Comparison of ENCODE assay signal across 8 cellular contexts in the genomic region with DNA sequence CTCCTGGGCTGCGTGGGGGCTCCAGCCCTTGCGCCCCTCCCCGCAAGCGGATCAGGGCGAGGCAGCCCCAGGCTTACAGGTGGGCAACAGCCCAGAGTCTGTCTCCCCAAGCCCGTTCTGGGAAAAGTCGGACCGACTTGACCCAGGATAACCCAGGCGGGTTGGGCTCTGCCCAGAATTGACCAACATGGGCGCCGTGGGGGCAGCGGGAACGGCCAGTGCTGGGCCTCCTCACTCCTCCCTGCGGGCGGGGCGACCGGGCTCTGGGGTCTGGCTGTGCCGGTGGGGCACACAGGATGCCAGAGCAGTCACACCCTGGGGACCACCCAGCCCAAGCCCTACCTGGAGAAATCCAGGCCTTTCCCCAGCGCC. TPM values are rescaled to one million over a fixed set of nuclear protein-coding genes. Genes with fewer than 3 reads are reported as not detected.
DNase-seq lines count a peak whose midpoint lies in the region; ATAC-seq, FAIRE-seq and TF ChIP-seq lines count a peak whose summit lies in the region.

No MANE protein-coding gene starts in this region.

- no peak for ATAC-seq in HepG2
- ATAC-seq in activated CD8-positive, alpha-beta T cell treated with anti-CD3 and anti-CD28 coated beads, Interleukin-2, amount 10 ng/mL, durations not matched to agents 7 days and 5 days, result no peak

- no peak for TF ChIP-seq POLR2A in HepG2 (IDR thresholded peaks at IDR 0.05; ENCODE audit: insufficient read depth in 1 of 2, low read depth in 2 of 2, low read length in 2 of 2)

- BruUV-seq in HepG2 (replicated peaks; lab: Mats Ljungman, UMichigan), result no TSS peak

- peaks cover 14% of the 10 kb centered on the region; the same call in 1 of the 2 replicates for H3K4me1 ChIP-seq in HUES48 (ENCODE audit: control insufficient read depth, insufficient read depth, low read length)
- H3K4me1 ChIP-seq in HepG2 (ENCODE audit: insufficient read depth, low read length), result peaks cover 13% of the 10 kb centered on the region
- H3K4me1 ChIP-seq in stomach smooth muscle (ENCODE audit: control insufficient read depth, insufficient read depth, low read length), result peaks cover 58% of the 10 kb centered on the region

- no peaks in the 10 kb centered on the region for H3K36me3 ChIP-seq in HUES48 (ENCODE audit: control insufficient read depth, insufficient read depth, low read length)
- H3K36me3 ChIP-seq in HepG2 (replicated peaks in 1 of 2; ENCODE audit: control insufficient read depth in 1 of 2, insufficient read depth in 2 of 2, low read length in 2 of 2), result no peaks in the 10 kb centered on the region
- no peaks in the 10 kb centered on the region for H3K36me3 ChIP-seq in stomach smooth muscle (ENCODE audit: control insufficient read depth in 2 of 2, insufficient read depth in 2 of 2, low read length in 2 of 2)

- no peaks in the 10 kb centered on the region for H3K36me3 Mint-ChIP-seq in activated CD8-positive, alpha-beta T cell treated with anti-CD3 and anti-CD28 coated beads, Interleukin-2, amount 10 ng/mL, durations not matched to agents 7 days and 5 days (ENCODE audit: low read depth)
- no peaks in the 10 kb centered on the region for H3K36me3 Mint-ChIP-seq in activated T-helper 1 cell treated with anti-CD3 and anti-CD28 coated beads, Interleukin-12 subunit alpha, Interleukin-12 subunit beta, Interleukin-2, Interleukin-4 antibody, amounts not matched to agents 30 ng/mL and 10 ng/mL and 1 ng/mL, durations not matched to agents 14 hours and 24 hours and 36 hours (ENCODE audit: low read depth)

- WGBS in HepG2 (ENCODE audit: low lambda C conversion rate), result 60% methylated on average over 1 of the region's 19 CpGs

- H3K4me3 ChIP-seq in HUES48 (ENCODE audit: low read depth, low read length) (peak overlapping the region; percentile 68), HepG2 (replicated peaks in 1 of 3; ENCODE audit: insufficient read depth in 1 of 3, low read depth in 2 of 3, low read length in 3 of 3) (peak overlapping the region in 1 of 3 experiments; percentile 64; a peak in 2 of 6 replicates), stomach smooth muscle (ENCODE audit: low read length in 2 of 2) (peak overlapping the region; percentile 84 to 95)

- intact Hi-C loops in HepG2 (cut with micrococcal nuclease; ENCODE audit: unreplicated experiment), result no loop called here
- intact Hi-C loops in activated T-helper 1 cell treated with anti-CD3 and anti-CD28 coated beads, Interleukin-12 subunit alpha, Interleukin-12 subunit beta, Interleukin-2, Interleukin-4 antibody, amounts not matched to agents 30 ng/mL and 10 ng/mL and 1 ng/mL, durations not matched to agents 14 hours and 24 hours and 36 hours (cut with micrococcal nuclease), result no loop called here

- no peak for TF ChIP-seq CTCF in HepG2 (CRISPR knock-in tag; IDR thresholded peaks at IDR 0.05)

- H3K79me2 ChIP-seq in HepG2 (ENCODE audit: insufficient read depth, low read length), result no peaks in the 10 kb centered on the region

- TF ChIP-seq EP300 in HepG2 (IDR thresholded peaks at IDR 0.05; ENCODE audit: low read depth in 2 of 2, low read length in 2 of 2) (no peak), HepG2 (CRISPR knock-in tag; IDR thresholded peaks at IDR 0.05; ENCODE audit: borderline replicate concordance) (no peak)

- POLR2A ChIA-PET in HepG2 (lab: Yijun Ruan, JAX), result no interaction called here
- POLR2A ChIA-PET in activated CD8-positive, alpha-beta T cell treated with anti-CD3 and anti-CD28 coated beads, Interleukin-2, amount 10 ng/mL, durations not matched to agents 7 days and 5 days (lab: Charles Lee), result no interaction called here

- no peaks in the 10 kb centered on the region for H3K9me3 ChIP-seq in HUES48 (ENCODE audit: control insufficient read depth, insufficient read depth, low read length)
- no peaks in the 10 kb centered on the region for H3K9me3 ChIP-seq in HepG2 (ENCODE audit: low read length)
- no peaks in the 10 kb centered on the region for H3K9me3 ChIP-seq in stomach smooth muscle (ENCODE audit: control insufficient read depth in 2 of 2, low read length in 2 of 2)

- FAIRE-seq in HepG2 (lab: Jason Lieb, UNC), result no peak

- peaks cover 7% of the 10 kb centered on the region for H3K4me1 Mint-ChIP-seq in activated CD8-positive, alpha-beta T cell treated with anti-CD3 and anti-CD28 coated beads, Interleukin-2, amount 10 ng/mL, durations not matched to agents 7 days and 5 days (ENCODE audit: low read depth)
- H3K4me1 Mint-ChIP-seq in activated T-helper 1 cell treated with anti-CD3 and anti-CD28 coated beads, Interleukin-12 subunit alpha, Interleukin-12 subunit beta, Interleukin-2, Interleukin-4 antibody, amounts not matched to agents 30 ng/mL and 10 ng/mL and 1 ng/mL, durations not matched to agents 14 hours and 24 hours and 36 hours (ENCODE audit: low read depth), result peaks cover 16% of the 10 kb centered on the region

- no peak overlapping the region for H2AFZ ChIP-seq in HepG2 (ENCODE audit: low read length)

- in situ Hi-C loops in HepG2 (cut with HindIII; ENCODE audit: extremely low pct_ligation_motif_present, low pct_unique_long_range_greater_than_20kb), result no loop called here

- H3K27me3 ChIP-seq in HUES48 (ENCODE audit: control insufficient read depth, insufficient read depth, low read length) (peaks cover 33% of the 10 kb centered on the region), HepG2 (ENCODE audit: control insufficient read depth in 1 of 2, insufficient read depth in 2 of 2, low read length in 2 of 2) (peaks cover 4 to 39% of the 10 kb centered on the region in 2 experiments), stomach smooth muscle (ENCODE audit: control insufficient read depth in 1 of 2, insufficient read depth in 2 of 2, low read length in 2 of 2) (no peaks in the 10 kb centered on the region)

- no peaks in the 10 kb centered on the region for H4K20me1 ChIP-seq in HepG2 (ENCODE audit: insufficient read depth, low read length)

- H3K27ac ChIP-seq in HUES48 (ENCODE audit: low read depth, low read length), result no peak overlapping the region
- H3K27ac ChIP-seq in HepG2 (ENCODE audit: extremely low read length, insufficient read depth, low read length), result no peak overlapping the region
- peak overlapping the region; percentile 80 for H3K27ac ChIP-seq in stomach smooth muscle (ENCODE audit: low read length)

- no peak overlapping the region for H3K9ac ChIP-seq in HUES48 (ENCODE audit: low read depth, low read length)
- H3K9ac ChIP-seq in HepG2 (ENCODE audit: insufficient read depth, low read depth, low read length), result no peak overlapping the region
- H3K9ac ChIP-seq in stomach smooth muscle (ENCODE audit: low read length in 2 of 2), result peak overlapping the region; percentile 85 to 92

- no peak overlapping the region for H3K27ac Mint-ChIP-seq in activated CD8-positive, alpha-beta T cell treated with anti-CD3 and anti-CD28 coated beads, Interleukin-2, amount 10 ng/mL, durations not matched to agents 7 days and 5 days
- no peak overlapping the region for H3K27ac Mint-ChIP-seq in activated T-helper 1 cell treated with anti-CD3 and anti-CD28 coated beads, Interleukin-12 subunit alpha, Interleukin-12 subunit beta, Interleukin-2, Interleukin-4 antibody, amounts not matched to agents 30 ng/mL and 10 ng/mL and 1 ng/mL, durations not matched to agents 14 hours and 24 hours and 36 hours

- no peak for TF ChIP-seq RAD21 in HepG2 (CRISPR knock-in tag; IDR thresholded peaks at IDR 0.05)

- DNase-seq in cerebellum (ENCODE audit: low spot score) (peak; percentile 54), HepG2 (ENCODE audit: low spot score) (no peak)
- DNase-seq in activated CD8-positive, alpha-beta T cell treated with anti-CD3 and anti-CD28 coated beads, Interleukin-2, amount 10 ng/mL, durations not matched to agents 7 days and 5 days, result no peak
- DNase-seq in stimulated activated CD8-positive, alpha-beta memory T cell treated with anti-CD3 and anti-CD28 coated beads, Interleukin-4, amount 100 ng/mL, for 48 hours, result no peak
- DNase-seq in stimulated activated naive CD4-positive, alpha-beta T cell treated with Interleukin-2 at 50 U/mL for 16 hours (lab: John Stamatoyannopoulos, UW), result no peak
- DNase-seq in activated T-helper 1 cell treated with anti-CD3 and anti-CD28 coated beads, Interleukin-12 subunit alpha, Interleukin-12 subunit beta, Interleukin-2, Interleukin-4 antibody, amounts not matched to agents 30 ng/mL and 10 ng/mL and 1 ng/mL, durations not matched to agents 14 hours and 24 hours and 36 hours (ENCODE audit: low spot score), result no peak

- no peaks in the 10 kb centered on the region for H3K9me3 Mint-ChIP-seq in activated CD8-positive, alpha-beta T cell treated with anti-CD3 and anti-CD28 coated beads, Interleukin-2, amount 10 ng/mL, durations not matched to agents 7 days and 5 days (ENCODE audit: insufficient read depth)
- no peaks in the 10 kb centered on the region for H3K9me3 Mint-ChIP-seq in activated T-helper 1 cell treated with anti-CD3 and anti-CD28 coated beads, Interleukin-12 subunit alpha, Interleukin-12 subunit beta, Interleukin-2, Interleukin-4 antibody, amounts not matched to agents 30 ng/mL and 10 ng/mL and 1 ng/mL, durations not matched to agents 14 hours and 24 hours and 36 hours

- H3K27me3 Mint-ChIP-seq in activated CD8-positive, alpha-beta T cell treated with anti-CD3 and anti-CD28 coated beads, Interleukin-2, amount 10 ng/mL, durations not matched to agents 7 days and 5 days (ENCODE audit: low read depth), result peaks cover 23% of the 10 kb centered on the region
- H3K27me3 Mint-ChIP-seq in activated T-helper 1 cell treated with anti-CD3 and anti-CD28 coated beads, Interleukin-12 subunit alpha, Interleukin-12 subunit beta, Interleukin-2, Interleukin-4 antibody, amounts not matched to agents 30 ng/mL and 10 ng/mL and 1 ng/mL, durations not matched to agents 14 hours and 24 hours and 36 hours (ENCODE audit: insufficient read depth), result peaks cover 26% of the 10 kb centered on the region

- CTCF ChIA-PET in HepG2 (lab: Yijun Ruan, JAX; ENCODE audit: low intra/inter-chr PET ratio, low total read pairs), result no interaction called here
- CTCF ChIA-PET in activated CD8-positive, alpha-beta T cell treated with anti-CD3 and anti-CD28 coated beads, Interleukin-2, amount 10 ng/mL, durations not matched to agents 7 days and 5 days (lab: Charles Lee), result no interaction called here

- no peak overlapping the region for H3K4me3 Mint-ChIP-seq in activated CD8-positive, alpha-beta T cell treated with anti-CD3 and anti-CD28 coated beads, Interleukin-2, amount 10 ng/mL, durations not matched to agents 7 days and 5 days
- H3K4me3 Mint-ChIP-seq in activated T-helper 1 cell treated with anti-CD3 and anti-CD28 coated beads, Interleukin-12 subunit alpha, Interleukin-12 subunit beta, Interleukin-2, Interleukin-4 antibody, amounts not matched to agents 30 ng/mL and 10 ng/mL and 1 ng/mL, durations not matched to agents 14 hours and 24 hours and 36 hours, result no peak overlapping the region

- peak overlapping the region; percentile 71 for H3K4me2 ChIP-seq in HepG2 (ENCODE audit: low read depth, low read length)

RNA-seq across cellular contexts. Expression of a gene that starts 15.3 kb away (rescaled TPM):
- 1.4 TPM for total RNA-seq in cerebellum
- total RNA-seq in HepG2 (2016; rRNA removed; fragmentation: Illumina TruSeq; extraction: Trizol), result 0.09 and 0.22 TPM in 2 replicates
- total RNA-seq in HepG2 (2016; cell fraction: cytosol; rRNA removed; fragmentation: Illumina TruSeq; extraction: Trizol; ENCODE audit: low read depth), result under 0.01 TPM in 1 of 2 replicates, not detected in the other
- total RNA-seq in HepG2 (2016; cell fraction: insoluble cytoplasmic fraction; rRNA removed; fragmentation: Illumina TruSeq; extraction: Trizol), result 0.04 and 0.09 TPM in 2 replicates
- 0.10 and 0.12 TPM in 2 replicates for total RNA-seq in HepG2 (2016; cell fraction: membrane; rRNA removed; fragmentation: Illumina TruSeq; extraction: Trizol)
- 0.16 and 0.25 TPM in 2 replicates for total RNA-seq in HepG2 (2016; cell fraction: nucleus; rRNA removed; fragmentation: Illumina TruSeq; extraction: Trizol)
- polyA plus RNA-seq in HepG2 (2011; rRNA removed), result 0.05 and 0.30 TPM in 2 replicates
- polyA plus RNA-seq in HepG2 (2011; cell fraction: cytosol; rRNA removed), result 0.04 and 0.07 TPM in 2 replicates
- 0.33 and 0.42 TPM in 2 replicates for polyA plus RNA-seq in HepG2 (2011; cell fraction: nucleus; rRNA removed)
- 0.07 and 0.19 TPM in 2 replicates for polyA plus RNA-seq in HepG2 (2012)
- 0.02 and 0.03 TPM in 2 replicates for polyA plus RNA-seq in HepG2 (2016; cell fraction: cytosol; fragmentation: Illumina TruSeq; extraction: Trizol; ENCODE audit: low read depth)
- polyA plus RNA-seq in HepG2 (2016; cell fraction: insoluble cytoplasmic fraction; fragmentation: Illumina TruSeq; extraction: Trizol; ENCODE audit: low read depth), result 0.15 and 0.20 TPM in 2 replicates
- polyA plus RNA-seq in HepG2 (2016; cell fraction: membrane; fragmentation: Illumina TruSeq; extraction: Trizol; ENCODE audit: low read depth), result 0.03 and 0.05 TPM in 2 replicates
- 0.30 and 0.49 TPM in 2 replicates for polyA plus RNA-seq in HepG2 (2016; cell fraction: nucleus; fragmentation: Illumina TruSeq; extraction: Trizol; ENCODE audit: insufficient read depth, low read depth)
- polyA minus RNA-seq in HepG2 (2011; rRNA and poly(A)+ RNA removed; ENCODE audit: low replicate concordance), result 0.46 and 18.5 TPM in 2 replicates
- 0.30 and 0.70 TPM in 2 replicates for polyA minus RNA-seq in HepG2 (2011; cell fraction: cytosol; rRNA and poly(A)+ RNA removed)
- polyA minus RNA-seq in HepG2 (2011; cell fraction: nucleus; rRNA and poly(A)+ RNA removed), result 0.39 and 0.62 TPM in 2 replicates
- under 1 TPM in 1 of 2 experiments, not detected in 1; 0.10 TPM for total RNA-seq in activated CD8-positive, alpha-beta T cell treated with anti-CD3 and anti-CD28 coated beads, Interleukin-2, amount 10 ng/mL, durations not matched to agents 7 days and 5 days
- total RNA-seq in activated T-helper 1 cell treated with anti-CD3 and anti-CD28 coated beads, Interleukin-12 subunit alpha, Interleukin-12 subunit beta, Interleukin-2, Interleukin-4 antibody, amounts not matched to agents 30 ng/mL and 10 ng/mL and 1 ng/mL, durations not matched to agents 14 hours and 24 hours and 36 hours, result not detected in 2 replicates

RNA-seq across cellular contexts. Expression of a gene that starts 35.9 kb away (rescaled TPM):
- 1.8 TPM for total RNA-seq in cerebellum
- not detected in 2 replicates for total RNA-seq in HepG2 (2016; rRNA removed; fragmentation: Illumina TruSeq; extraction: Trizol)
- not detected in 2 replicates for total RNA-seq in HepG2 (2016; cell fraction: cytosol; rRNA removed; fragmentation: Illumina TruSeq; extraction: Trizol; ENCODE audit: low read depth)
- not detected in 2 replicates for total RNA-seq in HepG2 (2016; cell fraction: insoluble cytoplasmic fraction; rRNA removed; fragmentation: Illumina TruSeq; extraction: Trizol)
- not detected in 2 replicates for total RNA-seq in HepG2 (2016; cell fraction: membrane; rRNA removed; fragmentation: Illumina TruSeq; extraction: Trizol)
- not detected in 2 replicates for total RNA-seq in HepG2 (2016; cell fraction: nucleus; rRNA removed; fragmentation: Illumina TruSeq; extraction: Trizol)
- 0.05 TPM in 1 of 2 replicates, not detected in the other for polyA plus RNA-seq in HepG2 (2011; rRNA removed)
- not detected in 2 replicates for polyA plus RNA-seq in HepG2 (2011; cell fraction: cytosol; rRNA removed)
- polyA plus RNA-seq in HepG2 (2011; cell fraction: nucleus; rRNA removed), result not detected in 2 replicates
- polyA plus RNA-seq in HepG2 (2012), result 0.05 TPM in 1 of 2 replicates, not detected in the other
- not detected in 2 replicates for polyA plus RNA-seq in HepG2 (2016; cell fraction: cytosol; fragmentation: Illumina TruSeq; extraction: Trizol; ENCODE audit: low read depth)
- not detected in 2 replicates for polyA plus RNA-seq in HepG2 (2016; cell fraction: insoluble cytoplasmic fraction; fragmentation: Illumina TruSeq; extraction: Trizol; ENCODE audit: low read depth)
- polyA plus RNA-seq in HepG2 (2016; cell fraction: membrane; fragmentation: Illumina TruSeq; extraction: Trizol; ENCODE audit: low read depth), result not detected in 2 replicates
- not detected in 2 replicates for polyA plus RNA-seq in HepG2 (2016; cell fraction: nucleus; fragmentation: Illumina TruSeq; extraction: Trizol; ENCODE audit: insufficient read depth, low read depth)
- 0.05 TPM in 1 of 2 replicates, not detected in the other for polyA minus RNA-seq in HepG2 (2011; rRNA and poly(A)+ RNA removed; ENCODE audit: low replicate concordance)
- polyA minus RNA-seq in HepG2 (2011; cell fraction: cytosol; rRNA and poly(A)+ RNA removed), result not detected in 2 replicates
- not detected in 2 replicates for polyA minus RNA-seq in HepG2 (2011; cell fraction: nucleus; rRNA and poly(A)+ RNA removed)
- not detected for total RNA-seq in activated CD8-positive, alpha-beta T cell treated with anti-CD3 and anti-CD28 coated beads, Interleukin-2, amount 10 ng/mL, durations not matched to agents 7 days and 5 days
- total RNA-seq in activated T-helper 1 cell treated with anti-CD3 and anti-CD28 coated beads, Interleukin-12 subunit alpha, Interleukin-12 subunit beta, Interleukin-2, Interleukin-4 antibody, amounts not matched to agents 30 ng/mL and 10 ng/mL and 1 ng/mL, durations not matched to agents 14 hours and 24 hours and 36 hours, result 0.49 and 0.51 TPM in 2 replicates

Comparison
In these comparisons a context has a peak if more than half of its experiments do, and no peak if none do; other contexts are left out.
1. H3K9ac ChIP-seq: peak in stomach smooth muscle (2 of 2); none in HUES48 (single experiment) and HepG2 (single experiment).